In genomic region chr22:25902402-25902801, GRCh38 we compare ENCODE assay signal across 40 cellular contexts.
"Had no signal": no experiment of that assay in that cellular context is flagged by ENCODE, and none has a peak within 500 bp of the region (broad histone marks: within the 10 kb centered on the region; RNA-seq: fewer than 3 reads in every experiment).

No MANE protein-coding gene starts in this region.

- DNase-seq: activated effector memory CD4-positive, alpha-beta T cell treated with anti-CD3 and anti-CD28 coated beads, Interleukin-2, amount 50 U/mL, for 16 hours; activated effector memory CD4-positive, alpha-beta T cell treated with Interleukin-2 at 50 U/mL for 16 hours; activated gamma-delta T cell; activated gamma-delta T cell treated with Interleukin-2 at 50 U/mL for 16 hours; activated naive CD4-positive, alpha-beta T cell; activated naive CD4-positive, alpha-beta T cell treated with anti-CD3 and anti-CD28 coated beads for 36 hours; activated naive CD4-positive, alpha-beta T cell treated with anti-CD3 and anti-CD28 coated beads, Interleukin-2, amount 10 ng/mL, durations not matched to agents 7 days and 5 days; activated naive CD4-positive, alpha-beta T cell treated with anti-CD3 and anti-CD28 coated beads, Interleukin-2, amount 50 U/mL, for 16 hours; activated naive CD4-positive, alpha-beta T cell treated with Interleukin-2 at 50 U/mL for 16 hours; activated naive CD8-positive, alpha-beta T cell treated with anti-CD3 and anti-CD28 coated beads for 36 hours; activated naive CD8-positive, alpha-beta T cell treated with anti-CD3 and anti-CD28 coated beads, Interleukin-2, amount 10 ng/mL, durations not matched to agents 7 days and 5 days; activated naive CD8-positive, alpha-beta T cell treated with anti-CD3 and anti-CD28 coated beads, Interleukin-2, amount 50 U/mL, for 24 hours; activated T-cell treated with anti-CD3 and anti-CD28 coated beads for 4 hours; activated T-cell treated with anti-CD3 and anti-CD28 coated beads, Interleukin-2, amount 50 U/mL, for 1 hour; activated T-cell treated with anti-CD3 and anti-CD28 coated beads, Interleukin-2, amount 50 U/mL, for 24 hours; activated T-cell treated with anti-CD3 and anti-CD28 coated beads, Interleukin-2, amount 50 U/mL, for 4 hours; activated T-cell treated with anti-CD3 and anti-CD28 coated beads, Interleukin-2, amount 50 U/mL, for 48 hours; activated T-cell treated with anti-CD3 and anti-CD28 coated beads, Interleukin-2, amount 50 U/mL, for 72 hours; adrenal gland; amniotic stem cell; amygdala; anterior cingulate cortex; body of pancreas; brain microvascular endothelial cell; caudate nucleus; central memory CD4-positive, alpha-beta T cell; cerebellar nuclear complex had no signal

- H3K9me3 ChIP-seq: adrenal gland, ascending aorta, body of pancreas, breast epithelium had no signal

- H3K36me3 Mint-ChIP-seq: activated naive CD4-positive, alpha-beta T cell treated with anti-CD3 and anti-CD28 coated beads, Interleukin-2, amount 10 ng/mL, durations not matched to agents 7 days and 5 days; activated naive CD4-positive, alpha-beta T cell treated with anti-CD3 and anti-CD28 coated beads, Interleukin-2, amount 50 U/mL, for 24 hours; activated naive CD4-positive, alpha-beta T cell treated with anti-CD3 and anti-CD28 coated beads, Interleukin-2, amount 50 U/mL, for 72 hours; activated naive CD8-positive, alpha-beta T cell; activated naive CD8-positive, alpha-beta T cell treated with anti-CD3 and anti-CD28 coated beads for 36 hours; activated naive CD8-positive, alpha-beta T cell treated with anti-CD3 and anti-CD28 coated beads, Interleukin-2, amount 10 ng/mL, durations not matched to agents 7 days and 5 days; brain had no signal

- H3K36me3 ChIP-seq: adrenal gland, brain microvascular endothelial cell, breast epithelium had no signal

- H3K9me3 Mint-ChIP-seq: activated T-cell treated with anti-CD3 and anti-CD28 coated beads, Interleukin-2, amount 50 U/mL, for 4 hours; activated T-helper 1 cell treated with anti-CD3 and anti-CD28 coated beads, Interleukin-12 subunit alpha, Interleukin-12 subunit beta, Interleukin-2, Interleukin-4 antibody, amounts not matched to agents 30 ng/mL and 10 ng/mL and 1 ng/mL, durations not matched to agents 14 hours and 24 hours and 36 hours; activated T-helper 17 cell treated with anti-CD3 and anti-CD28 coated beads, Interleukin-2, amount 50 U/mL, for 72 hours; central memory CD8-positive, alpha-beta T cell had no signal

- H3K4me1 ChIP-seq: adrenal gland, ascending aorta, body of pancreas, breast epithelium had no signal

- H3K4me3 Mint-ChIP-seq: activated naive CD4-positive, alpha-beta T cell treated with anti-CD3 and anti-CD28 coated beads for 36 hours; activated naive CD4-positive, alpha-beta T cell treated with anti-CD3 and anti-CD28 coated beads, Interleukin-2, amount 10 ng/mL, durations not matched to agents 7 days and 5 days; activated naive CD4-positive, alpha-beta T cell treated with anti-CD3 and anti-CD28 coated beads, Interleukin-2, amount 50 U/mL, for 24 hours; activated naive CD8-positive, alpha-beta T cell; activated naive CD8-positive, alpha-beta T cell treated with anti-CD3 and anti-CD28 coated beads for 36 hours; activated naive CD8-positive, alpha-beta T cell treated with anti-CD3 and anti-CD28 coated beads, Interleukin-2, amount 10 ng/mL, durations not matched to agents 7 days and 5 days; activated naive CD8-positive, alpha-beta T cell treated with anti-CD3 and anti-CD28 coated beads, Interleukin-2, amount 50 U/mL, for 24 hours; activated T-cell treated with anti-CD3 and anti-CD28 coated beads, Interleukin-2, amount 50 U/mL, for 24 hours; activated T-cell treated with anti-CD3 and anti-CD28 coated beads, Interleukin-2, amount 50 U/mL, for 4 hours; activated T-cell treated with anti-CD3 and anti-CD28 coated beads, Interleukin-2, amount 50 U/mL, for 72 hours; activated T-helper 1 cell treated with anti-CD3 and anti-CD28 coated beads, Interleukin-12 subunit alpha, Interleukin-12 subunit beta, Interleukin-2, Interleukin-4 antibody, amounts not matched to agents 30 ng/mL and 10 ng/mL and 1 ng/mL, durations not matched to agents 14 hours and 24 hours and 36 hours; activated T-helper 17 cell treated with anti-CD3 and anti-CD28 coated beads, Interleukin-2, amount 50 U/mL, for 72 hours; brain; central memory CD8-positive, alpha-beta T cell had no signal

- H3K27ac ChIP-seq: adrenal gland, ascending aorta, body of pancreas, brain microvascular endothelial cell, breast epithelium, cardiac muscle cell had no signal

- FAIRE-seq: astrocyte, bronchial epithelial cell had no signal

- H3K27me3 ChIP-seq: adrenal gland, ascending aorta, body of pancreas, brain microvascular endothelial cell, cardiac muscle cell had no signal

- ATAC-seq: activated naive CD4-positive, alpha-beta T cell treated with anti-CD3 and anti-CD28 coated beads, Interleukin-2, amount 50 U/mL, for 72 hours; activated naive CD8-positive, alpha-beta T cell treated with anti-CD3 and anti-CD28 coated beads, Interleukin-2, amount 50 U/mL, for 24 hours; activated T-cell treated with anti-CD3 and anti-CD28 coated beads, Interleukin-2, amount 50 U/mL, for 4 hours; activated T-cell treated with anti-CD3 and anti-CD28 coated beads, Interleukin-2, amount 50 U/mL, for 72 hours; activated T-helper 17 cell treated with anti-CD3 and anti-CD28 coated beads, Interleukin-2, amount 50 U/mL, for 72 hours; body of pancreas had no signal

- H3K4me1 Mint-ChIP-seq: activated naive CD4-positive, alpha-beta T cell treated with anti-CD3 and anti-CD28 coated beads, Interleukin-2, amount 10 ng/mL, durations not matched to agents 7 days and 5 days; activated naive CD4-positive, alpha-beta T cell treated with anti-CD3 and anti-CD28 coated beads, Interleukin-2, amount 50 U/mL, for 24 hours; activated naive CD8-positive, alpha-beta T cell treated with anti-CD3 and anti-CD28 coated beads for 36 hours; activated naive CD8-positive, alpha-beta T cell treated with anti-CD3 and anti-CD28 coated beads, Interleukin-2, amount 10 ng/mL, durations not matched to agents 7 days and 5 days; activated naive CD8-positive, alpha-beta T cell treated with anti-CD3 and anti-CD28 coated beads, Interleukin-2, amount 50 U/mL, for 24 hours; activated T-helper 17 cell treated with anti-CD3 and anti-CD28 coated beads, Interleukin-2, amount 50 U/mL, for 72 hours; brain; central memory CD8-positive, alpha-beta T cell had no signal

- H3K4me3 ChIP-seq: adrenal gland, ascending aorta, body of pancreas, breast epithelium, cardiac muscle cell had no signal

- H3K27ac Mint-ChIP-seq: activated naive CD4-positive, alpha-beta T cell treated with anti-CD3 and anti-CD28 coated beads for 36 hours; activated naive CD4-positive, alpha-beta T cell treated with anti-CD3 and anti-CD28 coated beads, Interleukin-2, amount 10 ng/mL, durations not matched to agents 7 days and 5 days; activated naive CD4-positive, alpha-beta T cell treated with anti-CD3 and anti-CD28 coated beads, Interleukin-2, amount 50 U/mL, for 24 hours; activated naive CD4-positive, alpha-beta T cell treated with anti-CD3 and anti-CD28 coated beads, Interleukin-2, amount 50 U/mL, for 72 hours; activated naive CD8-positive, alpha-beta T cell; activated naive CD8-positive, alpha-beta T cell treated with anti-CD3 and anti-CD28 coated beads for 36 hours; activated naive CD8-positive, alpha-beta T cell treated with anti-CD3 and anti-CD28 coated beads, Interleukin-2, amount 10 ng/mL, durations not matched to agents 7 days and 5 days; activated naive CD8-positive, alpha-beta T cell treated with anti-CD3 and anti-CD28 coated beads, Interleukin-2, amount 50 U/mL, for 24 hours; activated T-cell treated with anti-CD3 and anti-CD28 coated beads, Interleukin-2, amount 50 U/mL, for 24 hours; activated T-cell treated with anti-CD3 and anti-CD28 coated beads, Interleukin-2, amount 50 U/mL, for 72 hours; activated T-helper 1 cell treated with anti-CD3 and anti-CD28 coated beads, Interleukin-12 subunit alpha, Interleukin-12 subunit beta, Interleukin-2, Interleukin-4 antibody, amounts not matched to agents 30 ng/mL and 10 ng/mL and 1 ng/mL, durations not matched to agents 14 hours and 24 hours and 36 hours; activated T-helper 17 cell treated with anti-CD3 and anti-CD28 coated beads, Interleukin-2, amount 50 U/mL, for 72 hours; activated T-helper 2 cell treated with anti-CD3 and anti-CD28 coated beads, Interferon-gamma antibody, Interleukin-2, Interleukin-4, amounts not matched to agents 10 μg/mL and 5 μg/mL and 100 μg/mL, durations not matched to agents 14 hours and 24 hours and 36 hours; brain had no signal
